ENCODE assay signal across 14 cellular contexts in genomic region chr20:53606364-53606985, GRCh38. TPM values are rescaled to one million over a fixed set of nuclear protein-coding genes. Genes with fewer than 3 reads are reported as not detected.
DNase-seq lines count a peak whose midpoint lies in the region; ATAC-seq and TF ChIP-seq lines count a peak whose summit lies in the region.
"Had no signal": no experiment of that assay in that cellular context is flagged by ENCODE, and none has a peak within 500 bp of the region (broad histone marks: within the 10 kb centered on the region; RNA-seq: fewer than 3 reads in every experiment).

No MANE protein-coding gene starts in this region.

- DNase-seq in A172 (ENCODE audit: low spot score) (peak; percentile 87), HCEC 1CT (peak; percentile 76), left lobe of liver (ENCODE audit: low spot score) (peak; percentile 33), colonic mucosa (no peak), T-helper 2 cell (no peak), NCI-H187 treated with DMSO at 0.1 percent for 48 hours (lab: John Stamatoyannopoulos, UW) (no peak), D341Med (ENCODE audit: low spot score) (no peak)
- peak; percentile 37 for DNase-seq in activated CD8-positive, alpha-beta memory T cell treated with anti-CD3 and anti-CD28 coated beads, Interleukin-2, amount 50 U/mL, for 48 hours
- DNase-seq: activated CD4-positive, alpha-beta T cell treated with anti-CD3 and anti-CD28 coated beads, Interleukin-2, amount 50 U/mL, for 1 hour; nephron progenitor cell; stimulated activated CD4-positive, alpha-beta T cell treated with anti-CD3 and anti-CD28 coated beads, Interleukin-4, amount 100 ng/mL, for 4 hours; thyroid gland had no signal

- intact Hi-C loops in colonic mucosa (cut with DNase I) = no loop called here

- no peak overlapping the region for H3K9ac ChIP-seq in colonic mucosa (ENCODE audit: low read depth in 2 of 2, low read length in 2 of 2)

- H3K27me3 ChIP-seq in colonic mucosa = no peaks in the 10 kb centered on the region
- H3K27me3 ChIP-seq: SJSA1, thyroid gland had no signal

- H3K4me3 ChIP-seq in colonic mucosa = no peak overlapping the region
- H3K4me3 ChIP-seq: SJSA1, thyroid gland had no signal

- no peaks in the 10 kb centered on the region for H3K36me3 ChIP-seq in colonic mucosa
- H3K36me3 ChIP-seq: SJSA1, thyroid gland had no signal

- no peak overlapping the region for H3K27ac ChIP-seq in colonic mucosa
- H3K27ac ChIP-seq: C4-2B, SJSA1, thyroid gland had no signal

- TF ChIP-seq CTCF in colonic mucosa (IDR thresholded peaks at IDR 0.05) = no peak

- no peaks in the 10 kb centered on the region for H3K9me3 ChIP-seq in colonic mucosa
- H3K9me3 ChIP-seq: SJSA1, thyroid gland had no signal

- no peaks in the 10 kb centered on the region for H3K4me1 ChIP-seq in colonic mucosa

- no peak for ATAC-seq in left lobe of liver

RNA-seq across cellular contexts. Expression of gene ZNF217, which starts 12.8 kb away (rescaled TPM):
- 33.2 and 38.3 TPM in 2 replicates for total RNA-seq in A172 (2014; rRNA removed; shearing (Covaris generic))
- total RNA-seq in left lobe of liver = 11.1 TPM
- total RNA-seq in colonic mucosa = 10 to 100 TPM; 45.7 to 73.0 TPM

Comparison
In these comparisons a context has a peak if more than half of its experiments do, and no peak if none do; other contexts are left out.
1. DNase-seq: peak in A172 (single experiment), HCEC 1CT (single experiment), activated CD8-positive, alpha-beta memory T cell treated with anti-CD3 and anti-CD28 coated beads, Interleukin-2, amount 50 U/mL, for 48 hours (single experiment) and left lobe of liver (single experiment); none in colonic mucosa (single experiment), T-helper 2 cell (0 of 5), NCI-H187 treated with DMSO at 0.1 percent for 48 hours (single experiment) and D341Med (single experiment).